In genomic region chr3:113746955-113747718, GRCh38 we compare ENCODE assay signal across 1 cellular context.
A peak's percentile ranks its signal among the peaks of the same experiment; 100 is the strongest.
TF ChIP-seq lines count a peak whose summit lies in the region.

Gene ATP6V1A (plus strand): TSS chr3:113747035. CDS start chr3:113778754, 31,719 bp downstream.

TF ChIP-seq in H1, 55 proteins besides CTCF, POLR2A, EP300 and RAD21 (continued from another document):
- TF ChIP-seq CHD7 (IDR thresholded peaks at IDR 0.05; ENCODE audit: insufficient replicate concordance, low read length) (no peak), MAX (IDR thresholded peaks at IDR 0.05) (no peak), TAF1 (IDR thresholded peaks at IDR 0.05; ENCODE audit: low read depth, low read length) (no peak), YY1 (IDR thresholded peaks at IDR 0.05; ENCODE audit: low read depth, low read length) (peak; percentile 81), CEBPB (IDR thresholded peaks at IDR 0.05; ENCODE audit: low read depth, low read length) (no peak), KDM4A (IDR thresholded peaks at IDR 0.05; ENCODE audit: low read depth, low read length, severe bottlenecking) (peak; percentile 71), ATF2 (IDR thresholded peaks at IDR 0.05; ENCODE audit: low read length) (no peak), RBBP5 (IDR thresholded peaks at IDR 0.05; ENCODE audit: borderline replicate concordance, low read depth, low read length) (peak; percentile 92), SIX5 (IDR thresholded peaks at IDR 0.05; ENCODE audit: low read depth, low read length) (no peak)
